Comparison of ENCODE assay signal across 20 cellular contexts in genomic region chr18:45228989-45229388, GRCh38.
DNase-seq lines count a peak whose midpoint lies in the region; ATAC-seq and TF ChIP-seq lines count a peak whose summit lies in the region.
"Had no signal": no experiment of that assay in that cellular context is flagged by ENCODE, and none has a peak within 500 bp of the region (broad histone marks: within the 10 kb centered on the region; RNA-seq: fewer than 3 reads in every experiment).

No MANE protein-coding gene starts in this region.

- no peak overlapping the region for H2AFZ ChIP-seq in SK-N-SH (ENCODE audit: low read depth)

- ATAC-seq in SK-N-SH treated with all-trans-retinoic acid at 6 μM for 48 hours, result peak; percentile 30; the same call in 2 of the 3 replicates
- ATAC-seq in GM18511 (IDR thresholded peaks at IDR 0.05; ENCODE audit: unreplicated experiment), result no peak
- ATAC-seq: A549, HCT116 had no signal

- H3K4me1 Mint-ChIP-seq in neural crest cell, result peaks cover 14% of the 10 kb centered on the region
- H3K4me1 Mint-ChIP-seq: CD4-positive, alpha-beta memory T cell had no signal

- no peaks in the 10 kb centered on the region for H3K36me3 Mint-ChIP-seq in neural crest cell (ENCODE audit: low read depth)
- H3K36me3 Mint-ChIP-seq: CD14-positive monocyte; CD4-positive, alpha-beta memory T cell had no signal

- peak; percentile 36 for DNase-seq in DMS 273 treated with DMSO at 0.1 percent for 48 hours (lab: John Stamatoyannopoulos, UW)
- DNase-seq in DMS 273 (lab: John Stamatoyannopoulos, UW; ENCODE audit: unreplicated experiment), result no peak
- no peak for DNase-seq in SK-N-SH
- DNase-seq in neural crest cell (ENCODE audit: low read depth, low spot score), result no peak
- no peak for DNase-seq in BE2C
- DNase-seq: AML-193; CD4-positive, alpha-beta memory T cell; DMS53; GDM1; GOT3; H7; HFFc6 had no signal

- H3K4me2 ChIP-seq in SK-N-SH, result no peak overlapping the region
- H3K4me2 ChIP-seq: A549, BLaER1 had no signal

- H3K4me3 ChIP-seq in SK-N-SH (ENCODE audit: low read depth in 2 of 2, low read length in 1 of 2) (no peak overlapping the region), BE2C (ENCODE audit: low read depth, low read length) (no peak overlapping the region)
- H3K4me3 ChIP-seq: A549, BLaER1 had no signal

- 41% methylated on average over 4 of the region's 4 CpGs for WGBS in SK-N-SH (ENCODE audit: low lambda C conversion rate)

- POLR2A ChIA-PET in SK-N-SH (lab: Yijun Ruan, JAX), result no interaction called here

- no peak overlapping the region; a peak in 1 of 4 replicates for H3K27ac ChIP-seq in SK-N-SH (ENCODE audit: low read depth in 2 of 2, low read length in 1 of 2)
- H3K27ac ChIP-seq: 22Rv1, A549, BLaER1, HL-60 had no signal

- no peaks in the 10 kb centered on the region for H3K27me3 Mint-ChIP-seq in neural crest cell (ENCODE audit: low read depth)

- H3K36me3 ChIP-seq in SK-N-SH (replicated peaks in 1 of 2; ENCODE audit: control insufficient read depth in 1 of 2, insufficient read depth in 2 of 2, low read length in 1 of 2) (no peaks in the 10 kb centered on the region), BE2C (no peaks in the 10 kb centered on the region)
- H3K36me3 ChIP-seq: BLaER1 had no signal

- H3K9me2 ChIP-seq in SK-N-SH, result no peaks in the 10 kb centered on the region

- peak overlapping the region; percentile 8 for H3K27ac Mint-ChIP-seq in neural crest cell (ENCODE audit: unreplicated experiment)
- H3K27ac Mint-ChIP-seq: CD14-positive monocyte; CD4-positive, alpha-beta memory T cell; HFFc6 had no signal

- H3K9ac ChIP-seq in SK-N-SH, result no peak overlapping the region
- H3K9ac ChIP-seq: BLaER1 had no signal

- H4K20me1 ChIP-seq in SK-N-SH (ENCODE audit: insufficient read depth), result no peaks in the 10 kb centered on the region
- H4K20me1 ChIP-seq: BLaER1 had no signal

- CTCF ChIA-PET in SK-N-SH (lab: Yijun Ruan, JAX), result no interaction called here

- no peak for TF ChIP-seq CTCF in SK-N-SH (IDR thresholded peaks at IDR 0.05)
- no peak for TF ChIP-seq CTCF in neural crest cell (conservative IDR thresholded peaks at IDR 0.05)
- TF ChIP-seq CTCF in BE2C (IDR thresholded peaks at IDR 0.05; ENCODE audit: low read depth, low read length), result no peak

- H3K9me3 Mint-ChIP-seq in neural crest cell, result peaks cover 8% of the 10 kb centered on the region
- H3K9me3 Mint-ChIP-seq: HFFc6 had no signal

- H3K4me3 Mint-ChIP-seq in neural crest cell, result no peak overlapping the region
- H3K4me3 Mint-ChIP-seq: CD14-positive monocyte; CD4-positive, alpha-beta memory T cell; HFFc6 had no signal

- no peak for TF ChIP-seq RAD21 in SK-N-SH (IDR thresholded peaks at IDR 0.05; ENCODE audit: low read length)

- no peak for TF ChIP-seq EP300 in SK-N-SH (IDR thresholded peaks at IDR 0.05; ENCODE audit: borderline replicate concordance in 1 of 2, low read depth in 1 of 2, low read length in 1 of 2)

- H3K27me3 ChIP-seq in SK-N-SH (ENCODE audit: insufficient read depth), result no peaks in the 10 kb centered on the region
- no peaks in the 10 kb centered on the region for H3K27me3 ChIP-seq in BE2C
- H3K27me3 ChIP-seq: BLaER1 had no signal

- H3F3A ChIP-seq in SK-N-SH (replicated peaks; ENCODE audit: insufficient read depth), result no peaks in the 10 kb centered on the region

- H3K79me2 ChIP-seq in SK-N-SH (ENCODE audit: insufficient read depth), result no peaks in the 10 kb centered on the region

- peaks cover 0 to 2% of the 10 kb centered on the region in 2 experiments; a peak in 1 of 4 replicates for H3K4me1 ChIP-seq in SK-N-SH (ENCODE audit: control insufficient read depth in 1 of 2, insufficient read depth in 2 of 2, low read depth in 1 of 2, low read length in 1 of 2)
- no peaks in the 10 kb centered on the region for H3K4me1 ChIP-seq in BE2C
- H3K4me1 ChIP-seq: A549, BLaER1 had no signal

- H3K9me3 ChIP-seq in SK-N-SH (no peaks in the 10 kb centered on the region), BE2C (no peaks in the 10 kb centered on the region)
- H3K9me3 ChIP-seq: A549, BLaER1 had no signal

TF ChIP-seq in SK-N-SH treated with all-trans-retinoic acid at 6 μM for 48 hours, 23 proteins besides CTCF, POLR2A, EP300 and RAD21:
- TF ChIP-seq CSDC2 (CRISPR knock-in tag; IDR thresholded peaks at IDR 0.05), result no peak
- TF ChIP-seq ZFP30 (CRISPR knock-in tag; IDR thresholded peaks at IDR 0.05), result no peak
- 0 out of 2 replicates have a peak, but pooled peaks have one; percentile 68 for TF ChIP-seq SNAI2 (CRISPR knock-in tag; IDR thresholded peaks at IDR 0.05)
- no peak for TF ChIP-seq PATZ1 (CRISPR knock-in tag; IDR thresholded peaks at IDR 0.05; ENCODE audit: borderline replicate concordance)
- TF ChIP-seq ISL1 (CRISPR knock-in tag; IDR thresholded peaks at IDR 0.05), result peak; percentile 67
- TF ChIP-seq CREB5 (CRISPR knock-in tag; IDR thresholded peaks at IDR 0.05; ENCODE audit: low read depth), result 0 out of 2 replicates have a peak, but pooled peaks have one; percentile 46
- TF ChIP-seq ZFP3 (CRISPR knock-in tag; IDR thresholded peaks at IDR 0.05), result 0 out of 2 replicates have a peak, but pooled peaks have one; percentile 37

TF ChIP-seq in SK-N-SH, 30 proteins besides CTCF, POLR2A, EP300 and RAD21:
- no peak for TF ChIP-seq YY1 (IDR thresholded peaks at IDR 0.05; ENCODE audit: low read depth)
- TF ChIP-seq USF1 (IDR thresholded peaks at IDR 0.05; ENCODE audit: borderline replicate concordance, low read depth), result no peak
- no peak for TF ChIP-seq NFIC (IDR thresholded peaks at IDR 0.05; ENCODE audit: borderline replicate concordance)
- TF ChIP-seq NRF1 (IDR thresholded peaks at IDR 0.05; ENCODE audit: low read depth, low read length), result no peak
- no peak for TF ChIP-seq USF2 (IDR thresholded peaks at IDR 0.05; ENCODE audit: borderline replicate concordance, low read depth, low read length)
- TF ChIP-seq GATA2 (CRISPR knock-in tag; IDR thresholded peaks at IDR 0.05), result no peak
- TF ChIP-seq TAF1 (IDR thresholded peaks at IDR 0.05; ENCODE audit: borderline replicate concordance, low read depth, low read length), result no peak
- TF ChIP-seq GABPA (IDR thresholded peaks at IDR 0.05; ENCODE audit: low read depth), result no peak
- TF ChIP-seq JUND (IDR thresholded peaks at IDR 0.05), result no peak
- TF ChIP-seq FOSL2 (IDR thresholded peaks at IDR 0.05; ENCODE audit: borderline replicate concordance, low read depth), result no peak
- TF ChIP-seq ZBTB33 (IDR thresholded peaks at IDR 0.05; ENCODE audit: borderline replicate concordance, low read depth), result no peak
- no peak for TF ChIP-seq RXRA (IDR thresholded peaks at IDR 0.05; ENCODE audit: borderline replicate concordance, low read depth)
- TF ChIP-seq RCOR1 (IDR thresholded peaks at IDR 0.05; ENCODE audit: low read length), result no peak
- TF ChIP-seq SMC3 (IDR thresholded peaks at IDR 0.05; ENCODE audit: low read depth, low read length), result no peak
